Comparison of ENCODE assay signal across 16 cellular contexts in the genomic region with DNA sequence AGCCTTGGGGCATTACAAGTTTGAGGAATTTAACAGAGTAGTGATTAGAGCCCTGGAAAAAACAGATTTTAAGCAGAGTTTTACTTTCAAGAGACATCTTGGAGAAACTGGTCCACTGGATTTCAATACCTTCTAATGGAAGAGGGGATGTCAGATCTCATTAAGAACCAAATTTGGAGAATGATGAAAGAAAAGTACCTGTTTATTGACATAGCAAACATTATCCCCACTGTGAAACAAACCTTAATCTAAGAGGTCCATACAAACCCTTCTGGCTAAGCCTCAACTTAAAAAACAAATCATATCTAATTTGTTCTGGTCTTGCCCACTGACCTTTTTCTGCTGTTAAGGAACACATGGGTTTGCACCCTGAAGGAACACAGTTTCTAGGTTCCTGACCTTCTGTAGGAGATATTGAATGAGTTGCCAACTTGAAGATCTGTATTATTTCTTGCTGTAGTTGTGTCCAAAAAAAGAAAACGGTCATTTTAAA. TPM values are rescaled to one million over a fixed set of nuclear protein-coding genes. Genes with fewer than 3 reads are reported as not detected.
DNase-seq lines count a peak whose midpoint lies in the region; ATAC-seq and TF ChIP-seq lines count a peak whose summit lies in the region.
"Had no signal": no experiment of that assay in that cellular context is flagged by ENCODE, and none has a peak within 500 bp of the region (broad histone marks: within the 10 kb centered on the region; RNA-seq: fewer than 3 reads in every experiment).

No MANE protein-coding gene starts in this region.

- BruUV-seq in Panc1 (replicated peaks; lab: Mats Ljungman, UMichigan) = TSS peak; percentile 9
- BruUV-seq in mammary epithelial cell (replicated peaks; lab: Mats Ljungman, UMichigan) = no TSS peak

- no peaks in the 10 kb centered on the region for H3K9me3 ChIP-seq in Panc1 (ENCODE audit: control insufficient read depth, insufficient read depth, low read depth, low read length)
- no peaks in the 10 kb centered on the region for H3K9me3 ChIP-seq in mammary epithelial cell (replicated peaks; ENCODE audit: insufficient read depth, low read length)
- H3K9me3 ChIP-seq: BLaER1, vagina had no signal

- in situ Hi-C loops in Panc1 (cut with HindIII; ENCODE audit: low pct_unique_long_range_greater_than_20kb, low sequenced_read_pairs) (no loop called here), mammary epithelial cell (cut with MboI; ENCODE audit: low sequenced_read_pairs in 2 of 2) (no loop called here)

- no peak overlapping the region for H3K4me3 ChIP-seq in Panc1 (ENCODE audit: low read depth in 2 of 2, low read length in 2 of 2)
- H3K4me3 ChIP-seq in mammary epithelial cell (replicated peaks in 1 of 3; ENCODE audit: insufficient read depth in 1 of 3, low read depth in 2 of 3, low read length in 3 of 3) = no peak overlapping the region
- H3K4me3 ChIP-seq: BLaER1, vagina had no signal

- H3K4me1 Mint-ChIP-seq in nephron (peaks cover 35% of the 10 kb centered on the region), type B pancreatic cell (ENCODE audit: unreplicated experiment) (peaks cover 45% of the 10 kb centered on the region)

- intact Hi-C loops in Panc1 (cut with micrococcal nuclease; ENCODE audit: unreplicated experiment) = no loop called here
- intact Hi-C loops in mammary epithelial cell (cut with micrococcal nuclease) = loop anchor here (1.0 to 10.0 kb wide), 5 partner anchors 23 to 155 kb away; partner anchors contain the start of genes DLD and LAMB1

- peak overlapping the region; percentile 65 for H3K4me2 ChIP-seq in mammary epithelial cell (ENCODE audit: insufficient read depth, low read depth, low read length)
- H3K4me2 ChIP-seq: BLaER1 had no signal

- H3K27me3 Mint-ChIP-seq in nephron (ENCODE audit: low read depth) = peaks cover 3% of the 10 kb centered on the region
- no peaks in the 10 kb centered on the region for H3K27me3 Mint-ChIP-seq in type B pancreatic cell

- H2AFZ ChIP-seq in mammary epithelial cell (ENCODE audit: low read depth, low read length) = no peak overlapping the region

- peak overlapping the region; percentile 94 for H3K27ac ChIP-seq in Panc1 (ENCODE audit: low read length)
- peak overlapping the region; percentile 30 for H3K27ac ChIP-seq in mammary epithelial cell (ENCODE audit: insufficient read depth, low read depth, low read length)
- H3K27ac ChIP-seq: BLaER1, vagina had no signal

- POLR2A ChIA-PET in Panc1 (lab: Charles Lee) = no interaction called here

- CTCF ChIA-PET in Panc1 (lab: Charles Lee) (no interaction called here), mammary epithelial cell (lab: Charles Lee; ENCODE audit: low non-redundant PET) (no interaction called here)

- H3K36me3 Mint-ChIP-seq in nephron (ENCODE audit: low read depth) (peaks cover 87% of the 10 kb centered on the region), type B pancreatic cell (peaks cover 56% of the 10 kb centered on the region)

- peak; percentile 55 for ATAC-seq in Panc1

- TF ChIP-seq CTCF in Panc1 (IDR thresholded peaks at IDR 0.05) = no peak
- no peak for TF ChIP-seq CTCF in mammary epithelial cell (conservative IDR thresholded peaks at IDR 0.05 in 1 of 2, IDR thresholded peaks at IDR 0.05 in 1 of 2; ENCODE audit: extremely low read depth in 1 of 2, insufficient read depth in 1 of 2, low read depth in 1 of 2, low read length in 2 of 2)
- TF ChIP-seq CTCF in nephron (IDR thresholded peaks at IDR 0.05; ENCODE audit: unreplicated experiment in 3 of 3) = no peak
- no peak for TF ChIP-seq CTCF in type B pancreatic cell (conservative IDR thresholded peaks at IDR 0.05)

- DNase-seq in Panc1 (ENCODE audit: low read depth, low spot score) = no peak
- DNase-seq in mammary epithelial cell = no peak
- DNase-seq in type B pancreatic cell (ENCODE audit: extremely low spot score, unreplicated experiment) = no peak
- no peak for DNase-seq in nucleus accumbens (lab: John Stamatoyannopoulos, UW)
- DNase-seq in activated CD4-positive, alpha-beta T cell treated with anti-CD3 and anti-CD28 coated beads for 1 hour = no peak
- no peak for DNase-seq in anterior cingulate cortex (lab: John Stamatoyannopoulos, UW)
- DNase-seq: activated CD4-positive, alpha-beta T cell treated with anti-CD3 and anti-CD28 coated beads, Interleukin-2, amount 50 U/mL, for 48 hours; cortex of kidney; NCI-H1092; NCI-H2171 treated with DMSO at 0.1 percent for 48 hours; retina; stimulated activated CD4-positive, alpha-beta T cell treated with anti-CD3 and anti-CD28 coated beads, Interleukin-4, amount 100 ng/mL, for 1 hour had no signal

- H3K9ac ChIP-seq in mammary epithelial cell (ENCODE audit: insufficient read depth, low read length) = no peak overlapping the region
- H3K9ac ChIP-seq: BLaER1 had no signal

- dilution Hi-C loops in mammary epithelial cell (cut with HindIII; ENCODE audit: low sequenced_read_pairs) = no loop called here

- H3K9me3 Mint-ChIP-seq in nephron (no peaks in the 10 kb centered on the region), type B pancreatic cell (no peaks in the 10 kb centered on the region)
- H3K9me3 Mint-ChIP-seq: activated T-helper 1 cell treated with anti-CD3 and anti-CD28 coated beads, Interleukin-12 subunit alpha, Interleukin-12 subunit beta, Interleukin-2, Interleukin-4 antibody, amounts not matched to agents 30 ng/mL and 10 ng/mL and 1 ng/mL, durations not matched to agents 14 hours and 24 hours and 36 hours had no signal

- H3K36me3 ChIP-seq in Panc1 (ENCODE audit: control insufficient read depth, insufficient read depth, low read length) (peaks cover 8% of the 10 kb centered on the region), mammary epithelial cell (ENCODE audit: insufficient read depth, low read length) (peaks cover 41% of the 10 kb centered on the region)
- H3K36me3 ChIP-seq: BLaER1 had no signal

- WGBS in mammary epithelial cell (ENCODE audit: low coverage, missing lambda C conversion rate) = 42% methylated on average over 1 of the region's 1 CpG

- H4K20me1 ChIP-seq in mammary epithelial cell (ENCODE audit: insufficient read depth, low read length) = no peaks in the 10 kb centered on the region
- H4K20me1 ChIP-seq: BLaER1 had no signal

- H3K4me1 ChIP-seq in Panc1 (ENCODE audit: control insufficient read depth, insufficient read depth, low read length) (peaks cover 78% of the 10 kb centered on the region), mammary epithelial cell (ENCODE audit: insufficient read depth, low read length) (peaks cover 80% of the 10 kb centered on the region)
- H3K4me1 ChIP-seq: BLaER1, vagina had no signal

- peaks cover 23% of the 10 kb centered on the region for H3K79me2 ChIP-seq in mammary epithelial cell (ENCODE audit: insufficient read depth, low read length)

- H3K27me3 ChIP-seq in Panc1 (ENCODE audit: control insufficient read depth, insufficient read depth, low read length) (no peaks in the 10 kb centered on the region), mammary epithelial cell (ENCODE audit: insufficient read depth, low read length) (no peaks in the 10 kb centered on the region)
- H3K27me3 ChIP-seq: BLaER1, vagina had no signal

- H3K4me3 Mint-ChIP-seq in nephron (no peak overlapping the region), type B pancreatic cell (no peak overlapping the region)
- H3K4me3 Mint-ChIP-seq: activated T-helper 1 cell treated with anti-CD3 and anti-CD28 coated beads, Interleukin-12 subunit alpha, Interleukin-12 subunit beta, Interleukin-2, Interleukin-4 antibody, amounts not matched to agents 30 ng/mL and 10 ng/mL and 1 ng/mL, durations not matched to agents 14 hours and 24 hours and 36 hours had no signal

- H3K27ac Mint-ChIP-seq in nephron (peak overlapping the region in 2 of 3 experiments; percentile 26 to 60), type B pancreatic cell (peak overlapping the region; percentile 72)
- H3K27ac Mint-ChIP-seq: activated T-helper 1 cell treated with anti-CD3 and anti-CD28 coated beads, Interleukin-12 subunit alpha, Interleukin-12 subunit beta, Interleukin-2, Interleukin-4 antibody, amounts not matched to agents 30 ng/mL and 10 ng/mL and 1 ng/mL, durations not matched to agents 14 hours and 24 hours and 36 hours had no signal

RNA-seq across cellular contexts. Expression of gene LAMB1, which starts 53.5 kb away (rescaled TPM):
- total RNA-seq in Panc1 (2021; ENCODE audit: unreplicated experiment) = 204 TPM
- 141 TPM for polyA plus RNA-seq in Panc1 (2012; ENCODE audit: insufficient read length)
- 100 to 1,000 TPM; 219 to 285 TPM for total RNA-seq in mammary epithelial cell
- polyA plus RNA-seq in mammary epithelial cell = 76.2 TPM
- 447 TPM for polyA minus RNA-seq in mammary epithelial cell
- 141 and 226 TPM in 2 replicates for total RNA-seq in type B pancreatic cell (ENCODE audit: low replicate concordance)
- total RNA-seq: activated T-helper 1 cell treated with anti-CD3 and anti-CD28 coated beads, Interleukin-12 subunit alpha, Interleukin-12 subunit beta, Interleukin-2, Interleukin-4 antibody, amounts not matched to agents 30 ng/mL and 10 ng/mL and 1 ng/mL, durations not matched to agents 14 hours and 24 hours and 36 hours had no signal

RNA-seq across cellular contexts. Expression of gene DLD, which starts 58.5 kb away (rescaled TPM):
- total RNA-seq in Panc1 (2021; ENCODE audit: unreplicated experiment) (88.8 TPM), mammary epithelial cell (10 to 100 TPM; 52.7 to 89.8 TPM), type B pancreatic cell (ENCODE audit: low replicate concordance) (74.3 and 80.7 TPM in 2 replicates)
- polyA plus RNA-seq in Panc1 (2012; ENCODE audit: insufficient read length) = 61.6 TPM
- polyA plus RNA-seq in mammary epithelial cell = 118 TPM
- polyA minus RNA-seq in mammary epithelial cell = 60.8 TPM
